ENCODE assay signal across 20 cellular contexts in genomic region chr21:43375827-43376795, GRCh38. TPM values are rescaled to one million over a fixed set of nuclear protein-coding genes. Genes with fewer than 3 reads are reported as not detected.
DNase-seq lines count a peak whose midpoint lies in the region; ATAC-seq and TF ChIP-seq lines count a peak whose summit lies in the region.
"Had no signal": no experiment of that assay in that cellular context is flagged by ENCODE, and none has a peak within 500 bp of the region (broad histone marks: within the 10 kb centered on the region; RNA-seq: fewer than 3 reads in every experiment).

No MANE protein-coding gene starts in this region.

- H3K23ac ChIP-seq in neuronal stem cell (ENCODE audit: low read depth, low read length, poor library complexity) = no peak overlapping the region

- H2BK12ac ChIP-seq in neuronal stem cell (ENCODE audit: low read length) = peak overlapping the region; percentile 94

- H3K27ac Mint-ChIP-seq in activated naive CD8-positive, alpha-beta T cell treated with anti-CD3 and anti-CD28 coated beads, Interleukin-2, amount 10 ng/mL, durations not matched to agents 7 days and 5 days = peak overlapping the region; percentile 61
- H3K27ac Mint-ChIP-seq in activated naive CD8-positive, alpha-beta T cell treated with anti-CD3 and anti-CD28 coated beads for 36 hours = no peak overlapping the region
- no peak overlapping the region for H3K27ac Mint-ChIP-seq in endodermal cell
- H3K27ac Mint-ChIP-seq in activated T-helper 1 cell treated with anti-CD3 and anti-CD28 coated beads, Interleukin-12 subunit alpha, Interleukin-12 subunit beta, Interleukin-2, Interleukin-4 antibody, amounts not matched to agents 30 ng/mL and 10 ng/mL and 1 ng/mL, durations not matched to agents 14 hours and 24 hours and 36 hours = no peak overlapping the region

- H3K18ac ChIP-seq in neuronal stem cell (ENCODE audit: low read length) = peak overlapping the region; percentile 5

- H3K79me1 ChIP-seq in neuronal stem cell (ENCODE audit: low read depth, low read length) = no peaks in the 10 kb centered on the region

- no peaks in the 10 kb centered on the region for H3K4me1 Mint-ChIP-seq in activated naive CD8-positive, alpha-beta T cell treated with anti-CD3 and anti-CD28 coated beads, Interleukin-2, amount 10 ng/mL, durations not matched to agents 7 days and 5 days
- no peaks in the 10 kb centered on the region for H3K4me1 Mint-ChIP-seq in activated naive CD8-positive, alpha-beta T cell treated with anti-CD3 and anti-CD28 coated beads for 36 hours
- peaks cover 2% of the 10 kb centered on the region for H3K4me1 Mint-ChIP-seq in endodermal cell
- H3K4me1 Mint-ChIP-seq in activated T-helper 1 cell treated with anti-CD3 and anti-CD28 coated beads, Interleukin-12 subunit alpha, Interleukin-12 subunit beta, Interleukin-2, Interleukin-4 antibody, amounts not matched to agents 30 ng/mL and 10 ng/mL and 1 ng/mL, durations not matched to agents 14 hours and 24 hours and 36 hours (ENCODE audit: low read depth) = no peaks in the 10 kb centered on the region

- DNase-seq in activated naive CD8-positive, alpha-beta T cell treated with anti-CD3 and anti-CD28 coated beads, Interleukin-2, amount 10 ng/mL, durations not matched to agents 7 days and 5 days = no peak
- DNase-seq in activated naive CD8-positive, alpha-beta T cell treated with anti-CD3 and anti-CD28 coated beads for 36 hours = no peak
- DNase-seq in H7 (peak; percentile 71), endodermal cell (peak; percentile 52), neuronal stem cell (ENCODE audit: low spot score) (no peak), DMS79 treated with DMSO at 0.1 percent for 48 hours (lab: John Stamatoyannopoulos, UW) (no peak), CD1c-positive myeloid dendritic cell (ENCODE audit: extremely low spot score) (no peak)
- no peak for DNase-seq in activated T-helper 1 cell treated with anti-CD3 and anti-CD28 coated beads, Interleukin-12 subunit alpha, Interleukin-12 subunit beta, Interleukin-2, Interleukin-4 antibody, amounts not matched to agents 30 ng/mL and 10 ng/mL and 1 ng/mL, durations not matched to agents 14 hours and 24 hours and 36 hours (ENCODE audit: low spot score)
- DNase-seq: DND-41, NCI-H1048, NCI-H1436 treated with DMSO at 0.1 percent for 48 hours, NCI-H2081, NCI-H510A treated with DMSO at 0.1 percent for 48 hours, NCI-H82, SHP77 had no signal

- H3K4me3 ChIP-seq in H7 (ENCODE audit: insufficient read depth, low read depth, low read length) (no peak overlapping the region), endodermal cell (ENCODE audit: low read length) (no peak overlapping the region), neuronal stem cell (ENCODE audit: low read length in 2 of 2) (no peak overlapping the region)
- H3K4me3 ChIP-seq: BLaER1 had no signal

- no peak overlapping the region for H3K4ac ChIP-seq in neuronal stem cell (ENCODE audit: low read length)

- H3K9me3 ChIP-seq in endodermal cell (ENCODE audit: control insufficient read depth, low read length) = no peaks in the 10 kb centered on the region
- no peaks in the 10 kb centered on the region for H3K9me3 ChIP-seq in neuronal stem cell (replicated peaks in 1 of 2; ENCODE audit: control insufficient read depth in 2 of 2, insufficient read depth in 1 of 2, low read depth in 1 of 2, low read length in 2 of 2)
- H3K9me3 ChIP-seq: BLaER1 had no signal

- POLR2A ChIA-PET in activated naive CD8-positive, alpha-beta T cell treated with anti-CD3 and anti-CD28 coated beads, Interleukin-2, amount 10 ng/mL, durations not matched to agents 7 days and 5 days (lab: Charles Lee) = no interaction called here

- H3K27me3 Mint-ChIP-seq in activated naive CD8-positive, alpha-beta T cell treated with anti-CD3 and anti-CD28 coated beads, Interleukin-2, amount 10 ng/mL, durations not matched to agents 7 days and 5 days = no peaks in the 10 kb centered on the region
- H3K27me3 Mint-ChIP-seq in activated naive CD8-positive, alpha-beta T cell treated with anti-CD3 and anti-CD28 coated beads for 36 hours = no peaks in the 10 kb centered on the region
- H3K27me3 Mint-ChIP-seq in endodermal cell (ENCODE audit: insufficient read depth) = no peaks in the 10 kb centered on the region
- H3K27me3 Mint-ChIP-seq in activated T-helper 1 cell treated with anti-CD3 and anti-CD28 coated beads, Interleukin-12 subunit alpha, Interleukin-12 subunit beta, Interleukin-2, Interleukin-4 antibody, amounts not matched to agents 30 ng/mL and 10 ng/mL and 1 ng/mL, durations not matched to agents 14 hours and 24 hours and 36 hours (ENCODE audit: insufficient read depth) = no peaks in the 10 kb centered on the region

- peak overlapping the region; percentile 47 for H3K14ac ChIP-seq in neuronal stem cell (ENCODE audit: low read length)

- peak overlapping the region; percentile 96 for H2AK5ac ChIP-seq in neuronal stem cell (ENCODE audit: low read depth, low read length)

- peak overlapping the region; percentile 98 for H2BK120ac ChIP-seq in neuronal stem cell (ENCODE audit: low read depth, low read length)

- H3K4me1 ChIP-seq in endodermal cell (ENCODE audit: control insufficient read depth, insufficient read depth, low read length) (no peaks in the 10 kb centered on the region), neuronal stem cell (ENCODE audit: control insufficient read depth in 2 of 2, insufficient read depth in 1 of 2, low read depth in 1 of 2, low read length in 2 of 2) (peaks cover 0 to 4% of the 10 kb centered on the region in 2 donors)

- H2AFZ ChIP-seq in neuronal stem cell (ENCODE audit: low read length) = no peak overlapping the region

- no peak overlapping the region for H3K27ac ChIP-seq in endodermal cell (ENCODE audit: low read depth, low read length)
- no peak overlapping the region for H3K27ac ChIP-seq in neuronal stem cell (replicated peaks; ENCODE audit: low read length)
- H3K27ac ChIP-seq: BLaER1, KMS-11 had no signal

- TF ChIP-seq CTCF in endodermal cell (conservative IDR thresholded peaks at IDR 0.05) = no peak

- peak overlapping the region; percentile 48 for H2BK5ac ChIP-seq in neuronal stem cell (ENCODE audit: low read length)

- H3K4me2 ChIP-seq in neuronal stem cell (ENCODE audit: insufficient read depth, low read length, poor library complexity, severe bottlenecking) = no peak overlapping the region
- H3K4me2 ChIP-seq: BLaER1, KMS-11 had no signal

- peak overlapping the region; percentile 72 for H4K8ac ChIP-seq in neuronal stem cell (ENCODE audit: low read depth, low read length)

- H3K4me3 Mint-ChIP-seq in activated naive CD8-positive, alpha-beta T cell treated with anti-CD3 and anti-CD28 coated beads, Interleukin-2, amount 10 ng/mL, durations not matched to agents 7 days and 5 days = no peak overlapping the region
- H3K4me3 Mint-ChIP-seq in activated naive CD8-positive, alpha-beta T cell treated with anti-CD3 and anti-CD28 coated beads for 36 hours = no peak overlapping the region
- H3K4me3 Mint-ChIP-seq in endodermal cell = no peak overlapping the region
- H3K4me3 Mint-ChIP-seq in activated T-helper 1 cell treated with anti-CD3 and anti-CD28 coated beads, Interleukin-12 subunit alpha, Interleukin-12 subunit beta, Interleukin-2, Interleukin-4 antibody, amounts not matched to agents 30 ng/mL and 10 ng/mL and 1 ng/mL, durations not matched to agents 14 hours and 24 hours and 36 hours = no peak overlapping the region

- no peaks in the 10 kb centered on the region for H3K36me3 Mint-ChIP-seq in activated naive CD8-positive, alpha-beta T cell treated with anti-CD3 and anti-CD28 coated beads, Interleukin-2, amount 10 ng/mL, durations not matched to agents 7 days and 5 days
- H3K36me3 Mint-ChIP-seq in activated naive CD8-positive, alpha-beta T cell treated with anti-CD3 and anti-CD28 coated beads for 36 hours = no peaks in the 10 kb centered on the region
- no peaks in the 10 kb centered on the region for H3K36me3 Mint-ChIP-seq in endodermal cell (ENCODE audit: low read depth)
- H3K36me3 Mint-ChIP-seq in activated T-helper 1 cell treated with anti-CD3 and anti-CD28 coated beads, Interleukin-12 subunit alpha, Interleukin-12 subunit beta, Interleukin-2, Interleukin-4 antibody, amounts not matched to agents 30 ng/mL and 10 ng/mL and 1 ng/mL, durations not matched to agents 14 hours and 24 hours and 36 hours (ENCODE audit: low read depth) = no peaks in the 10 kb centered on the region

- H3K9me3 Mint-ChIP-seq in activated naive CD8-positive, alpha-beta T cell treated with anti-CD3 and anti-CD28 coated beads, Interleukin-2, amount 10 ng/mL, durations not matched to agents 7 days and 5 days = no peaks in the 10 kb centered on the region
- no peaks in the 10 kb centered on the region for H3K9me3 Mint-ChIP-seq in activated naive CD8-positive, alpha-beta T cell treated with anti-CD3 and anti-CD28 coated beads for 36 hours
- no peaks in the 10 kb centered on the region for H3K9me3 Mint-ChIP-seq in endodermal cell
- H3K9me3 Mint-ChIP-seq in activated T-helper 1 cell treated with anti-CD3 and anti-CD28 coated beads, Interleukin-12 subunit alpha, Interleukin-12 subunit beta, Interleukin-2, Interleukin-4 antibody, amounts not matched to agents 30 ng/mL and 10 ng/mL and 1 ng/mL, durations not matched to agents 14 hours and 24 hours and 36 hours = no peaks in the 10 kb centered on the region

- 93 to 94% methylated on average over 14 to 28 of the region's 28 CpGs for WGBS in endodermal cell (ENCODE audit: insufficient coverage in 1 of 2, insufficient read length in 1 of 2), 2 experiments
- WGBS in neuronal stem cell (ENCODE audit: extremely low coverage in 2 of 2, insufficient read length in 2 of 2, insufficient replicate concordance in 1 of 2), 2 donors = no CpG with 5 or more reads among the region's 28 CpGs

- H3K9ac ChIP-seq in endodermal cell (ENCODE audit: extremely low read depth, low read length, poor library complexity, severe bottlenecking) = no peak overlapping the region
- peak overlapping the region; percentile 21 for H3K9ac ChIP-seq in neuronal stem cell (ENCODE audit: low read depth, low read length, poor library complexity)
- H3K9ac ChIP-seq: BLaER1, KMS-11 had no signal

- no peak for ATAC-seq in activated naive CD8-positive, alpha-beta T cell treated with anti-CD3 and anti-CD28 coated beads, Interleukin-2, amount 10 ng/mL, durations not matched to agents 7 days and 5 days (ENCODE audit: low read depth)
- ATAC-seq: HCT116, HepG2, Panc1 had no signal

- H2BK15ac ChIP-seq in neuronal stem cell (ENCODE audit: low read length) = peak overlapping the region; percentile 98

- H4K91ac ChIP-seq in neuronal stem cell (ENCODE audit: low read depth, low read length, poor library complexity) = no peak overlapping the region

- no peaks in the 10 kb centered on the region for H3K27me3 ChIP-seq in H7 (ENCODE audit: control insufficient read depth, insufficient read depth, low read length)
- H3K27me3 ChIP-seq in endodermal cell (ENCODE audit: control insufficient read depth, insufficient read depth, low read length, poor library complexity, severe bottlenecking) = no peaks in the 10 kb centered on the region
- H3K27me3 ChIP-seq in neuronal stem cell (ENCODE audit: control insufficient read depth in 3 of 3, insufficient read depth in 3 of 3, low read depth in 1 of 3, low read length in 3 of 3) = no peaks in the 10 kb centered on the region
- H3K27me3 ChIP-seq: BLaER1 had no signal

- intact Hi-C loops in activated T-helper 1 cell treated with anti-CD3 and anti-CD28 coated beads, Interleukin-12 subunit alpha, Interleukin-12 subunit beta, Interleukin-2, Interleukin-4 antibody, amounts not matched to agents 30 ng/mL and 10 ng/mL and 1 ng/mL, durations not matched to agents 14 hours and 24 hours and 36 hours (cut with micrococcal nuclease) = no loop called here

- H3K36me3 ChIP-seq in H7 (replicated peaks; ENCODE audit: control insufficient read depth, insufficient read depth, low read length) = no peaks in the 10 kb centered on the region
- no peaks in the 10 kb centered on the region for H3K36me3 ChIP-seq in endodermal cell (ENCODE audit: control insufficient read depth, insufficient read depth, low read length)
- H3K36me3 ChIP-seq in neuronal stem cell (replicated peaks in 1 of 2; ENCODE audit: control insufficient read depth in 2 of 2, insufficient read depth in 2 of 2, low read length in 2 of 2) = no peaks in the 10 kb centered on the region
- H3K36me3 ChIP-seq: BLaER1 had no signal

RNA-seq across cellular contexts. Expression of gene SIK1, which starts 50.8 kb away (rescaled TPM):
- 10 to 100 TPM; 25.9 to 31.6 TPM for total RNA-seq in activated naive CD8-positive, alpha-beta T cell treated with anti-CD3 and anti-CD28 coated beads, Interleukin-2, amount 10 ng/mL, durations not matched to agents 7 days and 5 days
- 1 to 10 TPM; 5.7 to 9.0 TPM for total RNA-seq in activated naive CD8-positive, alpha-beta T cell treated with anti-CD3 and anti-CD28 coated beads for 36 hours
- total RNA-seq in H7 (2014; rRNA removed; shearing (Covaris generic)) = 1.5 and 5.9 TPM in 2 replicates
- total RNA-seq in endodermal cell = 1 to 10 TPM; 3.5 to 3.8 TPM
- polyA plus RNA-seq in endodermal cell (2013, experiment 1 of 2) = 3.3 TPM
- polyA plus RNA-seq in endodermal cell (2013, experiment 2 of 2) = 2.1 TPM
- 2.3 TPM for polyA plus RNA-seq in neuronal stem cell (2013, experiment 1 of 2)
- polyA plus RNA-seq in neuronal stem cell (2013, experiment 2 of 2) = 2.9 TPM
- 5.5 and 8.6 TPM in 2 replicates for total RNA-seq in activated T-helper 1 cell treated with anti-CD3 and anti-CD28 coated beads, Interleukin-12 subunit alpha, Interleukin-12 subunit beta, Interleukin-2, Interleukin-4 antibody, amounts not matched to agents 30 ng/mL and 10 ng/mL and 1 ng/mL, durations not matched to agents 14 hours and 24 hours and 36 hours

Comparison
In these comparisons a context has a peak if more than half of its experiments do, and no peak if none do; other contexts are left out.
1. DNase-seq: peak in H7 (single experiment) and endodermal cell (single experiment); none in activated naive CD8-positive, alpha-beta T cell treated with anti-CD3 and anti-CD28 coated beads, Interleukin-2, amount 10 ng/mL, durations not matched to agents 7 days and 5 days (single experiment), activated naive CD8-positive, alpha-beta T cell treated with anti-CD3 and anti-CD28 coated beads for 36 hours (single experiment), neuronal stem cell (single experiment), DMS79 treated with DMSO at 0.1 percent for 48 hours (single experiment), CD1c-positive myeloid dendritic cell (single experiment) and activated T-helper 1 cell treated with anti-CD3 and anti-CD28 coated beads, Interleukin-12 subunit alpha, Interleukin-12 subunit beta, Interleukin-2, Interleukin-4 antibody, amounts not matched to agents 30 ng/mL and 10 ng/mL and 1 ng/mL, durations not matched to agents 14 hours and 24 hours and 36 hours (single experiment).